Comparison of ENCODE assay signal across 35 cellular contexts in genomic region chr11:1148752-1149180, GRCh38. TPM values are rescaled to one million over a fixed set of nuclear protein-coding genes. Genes with fewer than 3 reads are reported as not detected.
DNase-seq lines count a peak whose midpoint lies in the region; ATAC-seq and TF ChIP-seq lines count a peak whose summit lies in the region.
"Had no signal": no experiment of that assay in that cellular context is flagged by ENCODE, and none has a peak within 500 bp of the region (broad histone marks: within the 10 kb centered on the region; RNA-seq: fewer than 3 reads in every experiment).

No MANE protein-coding gene starts in this region.

- H3K9me3 Mint-ChIP-seq in activated B cell treated with CpG ODN at 0.5 μM for 24 hours (peaks cover 8% of the 10 kb centered on the region), type B pancreatic cell (peaks cover 4% of the 10 kb centered on the region)

- ATAC-seq in activated B cell treated with CpG ODN at 0.5 μM for 24 hours (ENCODE audit: low read depth) (no peak), left colon (peak; percentile 80), GM21528 (IDR thresholded peaks at IDR 0.05; ENCODE audit: low FRiP score, unreplicated experiment) (no peak), GM21423 (IDR thresholded peaks at IDR 0.05; ENCODE audit: unreplicated experiment) (no peak)
- ATAC-seq: activated T-cell treated with anti-CD3 and anti-CD28 coated beads, Interleukin-2, amount 50 U/mL, for 72 hours; heart left ventricle; psoas muscle; sciatic nerve had no signal

- H3K4me3 Mint-ChIP-seq in activated B cell treated with CpG ODN at 0.5 μM for 24 hours (no peak overlapping the region), type B pancreatic cell (no peak overlapping the region)
- H3K4me3 Mint-ChIP-seq: activated T-cell treated with anti-CD3 and anti-CD28 coated beads, Interleukin-2, amount 50 U/mL, for 72 hours; CD4-positive, alpha-beta T cell; mesothelial cell of epicardium; naive B cell had no signal

- H3K27me3 Mint-ChIP-seq in activated B cell treated with CpG ODN at 0.5 μM for 24 hours: peaks cover 4% of the 10 kb centered on the region
- H3K27me3 Mint-ChIP-seq in type B pancreatic cell: peaks cover 13% of the 10 kb centered on the region

- no peak overlapping the region for H3K27ac Mint-ChIP-seq in activated B cell treated with CpG ODN at 0.5 μM for 24 hours
- H3K27ac Mint-ChIP-seq in type B pancreatic cell: no peak overlapping the region
- H3K27ac Mint-ChIP-seq: activated T-cell treated with anti-CD3 and anti-CD28 coated beads, Interleukin-2, amount 50 U/mL, for 72 hours; CD4-positive, alpha-beta T cell; H9; mesothelial cell of epicardium; naive B cell had no signal

- CTCF ChIA-PET in activated B cell treated with CpG ODN at 0.5 μM for 24 hours (lab: Charles Lee): no interaction called here

- H3K36me3 Mint-ChIP-seq in activated B cell treated with CpG ODN at 0.5 μM for 24 hours (ENCODE audit: low read depth): no peaks in the 10 kb centered on the region
- H3K36me3 Mint-ChIP-seq in type B pancreatic cell: no peaks in the 10 kb centered on the region
- H3K36me3 Mint-ChIP-seq: mesothelial cell of epicardium, naive B cell had no signal

- H3K4me1 Mint-ChIP-seq in activated B cell treated with CpG ODN at 0.5 μM for 24 hours (peaks cover 5% of the 10 kb centered on the region), type B pancreatic cell (ENCODE audit: unreplicated experiment) (peaks cover 5% of the 10 kb centered on the region)
- H3K4me1 Mint-ChIP-seq: H9, mesothelial cell of epicardium had no signal

- TF ChIP-seq CTCF in activated B cell treated with CpG ODN at 0.5 μM for 24 hours (IDR thresholded peaks at IDR 0.05) (no peak), type B pancreatic cell (conservative IDR thresholded peaks at IDR 0.05) (no peak)

- POLR2A ChIA-PET in activated B cell treated with CpG ODN at 0.5 μM for 24 hours (lab: Charles Lee): no interaction called here

- DNase-seq in NCI-H748 (lab: John Stamatoyannopoulos, UW; ENCODE audit: unreplicated experiment) (peak; percentile 84), NCI-H748 treated with DMSO at 0.1 percent for 48 hours (lab: John Stamatoyannopoulos, UW) (no peak), activated B cell treated with CpG ODN at 0.5 μM for 24 hours (peak; percentile 7), left colon (peak; percentile 23 to 49), type B pancreatic cell (ENCODE audit: extremely low spot score, unreplicated experiment) (peak; percentile 65), NCI-H774 (lab: John Stamatoyannopoulos, UW) (no peak)
- DNase-seq: 8988T; activated CD4-positive, alpha-beta T cell treated with anti-CD3 and anti-CD28 coated beads for 4 hours; activated naive CD4-positive, alpha-beta T cell treated with Interleukin-2 at 50 U/mL for 16 hours; activated T-cell treated with anti-CD3 and anti-CD28 coated beads, Interleukin-2, amount 50 U/mL, for 72 hours; caudate nucleus; CD4-positive, alpha-beta T cell; foreskin melanocyte; H9; heart left ventricle; MG63; naive B cell; NCI-H1417 treated with DMSO at 0.1 percent for 48 hours; NCI-H2081; NCI-H2227 treated with DMSO at 0.1 percent for 48 hours; psoas muscle; SJCRH30; stimulated activated CD4-positive, alpha-beta T cell treated with anti-CD3 and anti-CD28 coated beads, Interleukin-12 subunit alpha, Interleukin-12 subunit beta, amount 100 ng/mL, for 4 hours; stimulated activated CD4-positive, alpha-beta T cell treated with anti-CD3 and anti-CD28 coated beads, Interleukin-4, amount 100 ng/mL, for 1 hour; SW 1271 had no signal

- intact Hi-C loops in activated B cell treated with CpG ODN at 0.5 μM for 24 hours (cut with micrococcal nuclease): no loop called here
- intact Hi-C loops in left colon (cut with DNase I, micrococcal nuclease): no loop called here

RNA-seq across cellular contexts. Expression of gene MUC5AC, which starts 9.0 kb away (rescaled TPM):
- total RNA-seq in activated B cell treated with CpG ODN at 0.5 μM for 24 hours: not detected in 2 replicates
- total RNA-seq in left colon: under 1 TPM; 0.03 to 0.09 TPM
- total RNA-seq in type B pancreatic cell (ENCODE audit: low replicate concordance): 0.10 and 1.4 TPM in 2 replicates
- total RNA-seq: activated CD8-positive, alpha-beta memory T cell treated with anti-CD3 and anti-CD28 coated beads for 36 hours; activated T-cell treated with anti-CD3 and anti-CD28 coated beads, Interleukin-2, amount 50 U/mL, for 72 hours; CD4-positive, alpha-beta T cell; Daoy; dermis microvascular lymphatic vessel endothelial cell; H9; heart left ventricle; kidney epithelial cell; mesothelial cell of epicardium; RPMI7951; SJCRH30; tibial nerve had no signal

Comparison
In these comparisons a context has a peak if more than half of its experiments do, and no peak if none do; other contexts are left out.
1. DNase-seq: peak in NCI-H748 (single experiment), activated B cell treated with CpG ODN at 0.5 μM for 24 hours (single experiment), left colon (2 of 2) and type B pancreatic cell (single experiment); none in NCI-H748 treated with DMSO at 0.1 percent for 48 hours (single experiment) and NCI-H774 (single experiment).